ENCODE assay signal across 28 cellular contexts in genomic region chr2:18824915-18825314, GRCh38.
"Had no signal": no experiment of that assay in that cellular context is flagged by ENCODE, and none has a peak within 500 bp of the region (broad histone marks: within the 10 kb centered on the region; RNA-seq: fewer than 3 reads in every experiment).

No MANE protein-coding gene starts in this region.

- DNase-seq: activated CD4-positive, alpha-beta memory T cell treated with anti-CD3 and anti-CD28 coated beads for 36 hours; activated CD4-positive, alpha-beta T cell treated with anti-CD3 and anti-CD28 coated beads for 36 hours; activated CD4-positive, alpha-beta T cell treated with anti-CD3 and anti-CD28 coated beads, Interleukin-2, amount 10 ng/mL, durations not matched to agents 24 days and 14 days; activated CD4-positive, CD25-positive, alpha-beta regulatory T cell; activated CD4-positive, CD25-positive, alpha-beta regulatory T cell treated with anti-CD3 and anti-CD28 coated beads, Interleukin-2, amount 50 U/mL, for 72 hours; activated CD8-positive, alpha-beta memory T cell treated with anti-CD3 and anti-CD28 coated beads, Interleukin-2, amount 10 ng/mL, durations not matched to agents 7 days and 5 days; activated CD8-positive, alpha-beta memory T cell treated with anti-CD3 and anti-CD28 coated beads, Interleukin-2, amount 50 U/mL, for 4 hours; activated CD8-positive, alpha-beta T cell treated with anti-CD3 and anti-CD28 coated beads, Interleukin-2, amount 10 ng/mL, durations not matched to agents 7 days and 5 days; activated effector memory CD4-positive, alpha-beta T cell treated with anti-CD3 and anti-CD28 coated beads, Interleukin-2, amount 50 U/mL, for 16 hours; activated naive CD4-positive, alpha-beta T cell treated with anti-CD3 and anti-CD28 coated beads for 36 hours; activated naive CD8-positive, alpha-beta T cell treated with anti-CD3 and anti-CD28 coated beads for 36 hours; activated naive CD8-positive, alpha-beta T cell treated with anti-CD3 and anti-CD28 coated beads, Interleukin-2, amount 50 U/mL, for 24 hours; activated T-cell treated with anti-CD3 and anti-CD28 coated beads, Interleukin-2, amount 50 U/mL, for 1 hour; activated T-cell treated with anti-CD3 and anti-CD28 coated beads, Interleukin-2, amount 50 U/mL, for 48 hours; adrenal gland; amygdala; aorta; body of pancreas; dorsolateral prefrontal cortex; effector memory CD4-positive, alpha-beta T cell; endodermal cell; foreskin melanocyte; T-helper 1 cell; T-helper 17 cell; T1000 had no signal

- H3K9me3 ChIP-seq: adrenal gland, body of pancreas, esophagus muscularis mucosa, gastroesophageal sphincter had no signal

- H3K4me3 ChIP-seq: adrenal gland, body of pancreas, coronary artery, dorsolateral prefrontal cortex, esophagus muscularis mucosa, gastroesophageal sphincter had no signal

- H3K27ac ChIP-seq: adrenal gland, coronary artery, dorsolateral prefrontal cortex, esophagus muscularis mucosa, gastroesophageal sphincter had no signal

- H3K36me3 ChIP-seq: adrenal gland, esophagus muscularis mucosa, gastroesophageal sphincter had no signal

- H3K27me3 ChIP-seq: adrenal gland, body of pancreas, dorsolateral prefrontal cortex, esophagus muscularis mucosa, gastroesophageal sphincter had no signal

- ATAC-seq: activated CD4-positive, alpha-beta T cell treated with anti-CD3 and anti-CD28 coated beads for 36 hours; activated CD8-positive, alpha-beta memory T cell treated with anti-CD3 and anti-CD28 coated beads, Interleukin-2, amount 10 ng/mL, durations not matched to agents 7 days and 5 days; activated CD8-positive, alpha-beta T cell treated with anti-CD3 and anti-CD28 coated beads, Interleukin-2, amount 10 ng/mL, durations not matched to agents 7 days and 5 days; activated naive CD8-positive, alpha-beta T cell treated with anti-CD3 and anti-CD28 coated beads, Interleukin-2, amount 50 U/mL, for 24 hours; gastroesophageal sphincter; T-helper 17 cell had no signal
